8 cellular contexts compared by ENCODE assay signal in genomic region chr14:68628605-68629310, GRCh38.
DNase-seq lines count a peak whose midpoint lies in the region; ATAC-seq and TF ChIP-seq lines count a peak whose summit lies in the region.

No MANE protein-coding gene starts in this region.

- H3K27ac Mint-ChIP-seq in Calu3 (ENCODE audit: unreplicated experiment): peak overlapping the region; percentile 74
- H3K27ac Mint-ChIP-seq in activated CD4-positive, alpha-beta T cell treated with anti-CD3 and anti-CD28 coated beads, Interleukin-2, amount 10 ng/mL, durations not matched to agents 24 days and 14 days: no peak overlapping the region
- H3K27ac Mint-ChIP-seq in neural progenitor cell: peak overlapping the region; percentile 78

- no peaks in the 10 kb centered on the region for H3K36me3 ChIP-seq in neural progenitor cell

- peaks cover 12% of the 10 kb centered on the region for H3F3A ChIP-seq in neural progenitor cell (ENCODE audit: low read depth)

- peak overlapping the region; percentile 80 for H3K27ac ChIP-seq in epithelial cell of prostate
- no peak overlapping the region for H3K27ac ChIP-seq in neural progenitor cell

- peak overlapping the region; percentile 70 for H3K4me2 ChIP-seq in neural progenitor cell

- ATAC-seq in HG02840 (IDR thresholded peaks at IDR 0.05; ENCODE audit: low FRiP score, unreplicated experiment) (no peak), GM21528 (IDR thresholded peaks at IDR 0.05; ENCODE audit: low FRiP score, unreplicated experiment) (no peak)

- H3K27me3 ChIP-seq in neural progenitor cell: no peaks in the 10 kb centered on the region

- intact Hi-C loops in Calu3 (cut with micrococcal nuclease; ENCODE audit: unreplicated experiment): no loop called here
- intact Hi-C loops in activated CD4-positive, alpha-beta T cell treated with anti-CD3 and anti-CD28 coated beads, Interleukin-2, amount 10 ng/mL, durations not matched to agents 24 days and 14 days (cut with micrococcal nuclease): no loop called here

- TF ChIP-seq CTCF in Calu3 (IDR thresholded peaks at IDR 0.05; ENCODE audit: unreplicated experiment) (no peak), neural progenitor cell (IDR thresholded peaks at IDR 0.05) (no peak)

- peak overlapping the region; percentile 67 for H2AFZ ChIP-seq in neural progenitor cell (replicated peaks)

- no peaks in the 10 kb centered on the region for H3K27me3 Mint-ChIP-seq in Calu3 (ENCODE audit: unreplicated experiment)
- H3K27me3 Mint-ChIP-seq in activated CD4-positive, alpha-beta T cell treated with anti-CD3 and anti-CD28 coated beads, Interleukin-2, amount 10 ng/mL, durations not matched to agents 24 days and 14 days: peaks cover 23% of the 10 kb centered on the region
- peaks cover 14% of the 10 kb centered on the region for H3K27me3 Mint-ChIP-seq in neural progenitor cell (ENCODE audit: insufficient read depth, low read depth)

- H3K4me3 Mint-ChIP-seq in Calu3 (ENCODE audit: low read depth, unreplicated experiment): peak overlapping the region; percentile 63
- H3K4me3 Mint-ChIP-seq in activated CD4-positive, alpha-beta T cell treated with anti-CD3 and anti-CD28 coated beads, Interleukin-2, amount 10 ng/mL, durations not matched to agents 24 days and 14 days: peak overlapping the region; percentile 59
- peak overlapping the region; percentile 28 for H3K4me3 Mint-ChIP-seq in neural progenitor cell

- H3K9me3 Mint-ChIP-seq in Calu3 (ENCODE audit: low read depth, unreplicated experiment): no peaks in the 10 kb centered on the region
- H3K9me3 Mint-ChIP-seq in activated CD4-positive, alpha-beta T cell treated with anti-CD3 and anti-CD28 coated beads, Interleukin-2, amount 10 ng/mL, durations not matched to agents 24 days and 14 days: peaks cover 14% of the 10 kb centered on the region
- H3K9me3 Mint-ChIP-seq in neural progenitor cell: peaks cover 15% of the 10 kb centered on the region

- H3K4me1 Mint-ChIP-seq in Calu3 (ENCODE audit: low read depth, unreplicated experiment) (peaks cover 9% of the 10 kb centered on the region), neural progenitor cell (peaks cover 46% of the 10 kb centered on the region)
- H3K4me1 Mint-ChIP-seq in activated CD4-positive, alpha-beta T cell treated with anti-CD3 and anti-CD28 coated beads, Interleukin-2, amount 10 ng/mL, durations not matched to agents 24 days and 14 days: peaks cover 12% of the 10 kb centered on the region

- peak; percentile 57 for DNase-seq in Calu3
- peak; percentile 66 for DNase-seq in activated CD4-positive, alpha-beta T cell treated with anti-CD3 and anti-CD28 coated beads, Interleukin-2, amount 10 ng/mL, durations not matched to agents 24 days and 14 days
- peak; percentile 12 for DNase-seq in epithelial cell of prostate (ENCODE audit: low read depth, low spot score)
- DNase-seq in neural progenitor cell (ENCODE audit: low spot score): peak; percentile 30
- no peak for DNase-seq in A172 (ENCODE audit: low spot score)
- no peak for DNase-seq in 8988T

- CTCF ChIA-PET in Calu3 (lab: Charles Lee): interaction anchor here (0.5 to 1.4 kb wide), 8 partner anchors 15 to 1296 kb away, joined by 3 to 9 read pairs (median 3); no protein-coding TSS in a partner anchor

- no peak overlapping the region for H3K9ac ChIP-seq in neural progenitor cell

- no peaks in the 10 kb centered on the region for H4K20me1 ChIP-seq in neural progenitor cell (ENCODE audit: low read depth)

- H3K36me3 Mint-ChIP-seq in Calu3 (ENCODE audit: insufficient read depth, unreplicated experiment) (peaks cover 12% of the 10 kb centered on the region), neural progenitor cell (no peaks in the 10 kb centered on the region)
- H3K36me3 Mint-ChIP-seq in activated CD4-positive, alpha-beta T cell treated with anti-CD3 and anti-CD28 coated beads, Interleukin-2, amount 10 ng/mL, durations not matched to agents 24 days and 14 days (ENCODE audit: low read depth): no peaks in the 10 kb centered on the region

- no peaks in the 10 kb centered on the region for H3K79me2 ChIP-seq in neural progenitor cell (ENCODE audit: low read depth)

- peaks cover 17% of the 10 kb centered on the region for H3K4me1 ChIP-seq in neural progenitor cell

- no peaks in the 10 kb centered on the region for H3K9me3 ChIP-seq in neural progenitor cell (ENCODE audit: low read depth)

- BruUV-seq in Calu3 (replicated peaks; lab: Mats Ljungman, UMichigan): no TSS peak

- peak overlapping the region; percentile 31 for H3K4me3 ChIP-seq in neural progenitor cell

Comparison
In these comparisons a context has a peak if more than half of its experiments do, and no peak if none do; other contexts are left out.
1. DNase-seq: peak in Calu3 (single experiment), activated CD4-positive, alpha-beta T cell treated with anti-CD3 and anti-CD28 coated beads, Interleukin-2, amount 10 ng/mL, durations not matched to agents 24 days and 14 days (single experiment), epithelial cell of prostate (single experiment) and neural progenitor cell (single experiment); none in A172 (single experiment) and 8988T (single experiment).
2. Peak in every context shown above with its lines, with median percentiles within 50 percentile points of each other: H3K4me3 Mint-ChIP-seq.